Comparison of ENCODE assay signal across 16 cellular contexts in genomic region chr13:45316210-45316799, GRCh38. TPM values are rescaled to one million over a fixed set of nuclear protein-coding genes. Genes with fewer than 3 reads are reported as not detected.
DNase-seq lines count a peak whose midpoint lies in the region; ATAC-seq and TF ChIP-seq lines count a peak whose summit lies in the region.
"Had no signal": no experiment of that assay in that cellular context is flagged by ENCODE, and none has a peak within 500 bp of the region (broad histone marks: within the 10 kb centered on the region; RNA-seq: fewer than 3 reads in every experiment).

No MANE protein-coding gene starts in this region.

- 84% methylated on average over 2 of the region's 7 CpGs for WGBS in mesenchymal stem cell

- H3K27ac Mint-ChIP-seq in effector memory CD8-positive, alpha-beta T cell: no peak overlapping the region
- H3K27ac Mint-ChIP-seq: CD4-positive, alpha-beta T cell had no signal

- H3K9me3 ChIP-seq in AG04450 (ENCODE audit: control insufficient read depth, insufficient read depth, low read length) (no peaks in the 10 kb centered on the region), endocrine pancreas (ENCODE audit: control insufficient read depth, low read length) (no peaks in the 10 kb centered on the region), mesenchymal stem cell (ENCODE audit: control insufficient read depth, low read length) (no peaks in the 10 kb centered on the region)

- no peak overlapping the region for H3K4ac ChIP-seq in mesenchymal stem cell (ENCODE audit: low read depth in 1 of 2, low read length in 2 of 2)

- H2BK15ac ChIP-seq in mesenchymal stem cell (ENCODE audit: low read depth, poor library complexity, severe bottlenecking): no peak overlapping the region

- CTCF ChIA-PET in AG04450 (lab: Charles Lee): interaction anchor here (0.7 to 0.9 kb wide), 2 partner anchors 35 to 250 kb away, joined by 3 read pairs; no protein-coding TSS in a partner anchor

- H3K4me3 ChIP-seq in AG04450 (ENCODE audit: low read depth, low read length): no peak overlapping the region
- peak overlapping the region; percentile 36 for H3K4me3 ChIP-seq in endocrine pancreas (ENCODE audit: control insufficient read depth, insufficient read depth, low read length)
- no peak overlapping the region for H3K4me3 ChIP-seq in mesenchymal stem cell (ENCODE audit: insufficient read depth in 1 of 2, low read depth in 1 of 2, low read length in 2 of 2)

- no peak overlapping the region for H3K18ac ChIP-seq in mesenchymal stem cell (ENCODE audit: low read depth in 1 of 2, low read length in 2 of 2)

- H3K4me2 ChIP-seq in mesenchymal stem cell (ENCODE audit: low read length, poor library complexity, severe bottlenecking): peak overlapping the region; percentile 64

- H3K9ac ChIP-seq in endocrine pancreas (ENCODE audit: control insufficient read depth, insufficient read depth, low read length): no peak overlapping the region
- H3K9ac ChIP-seq in mesenchymal stem cell (ENCODE audit: low read length): no peak overlapping the region
- H3K9ac ChIP-seq: parathyroid adenoma had no signal

- H3K27ac ChIP-seq in AG04450 (ENCODE audit: low read depth, low read length) (peak overlapping the region; percentile 31), mesenchymal stem cell (ENCODE audit: low read length, poor library complexity, severe bottlenecking) (peak overlapping the region; percentile 88)
- H3K27ac ChIP-seq: parathyroid adenoma had no signal

- H3K27me3 Mint-ChIP-seq in effector memory CD8-positive, alpha-beta T cell: peaks cover 0 to 2% of the 10 kb centered on the region in 2 donors
- H3K27me3 Mint-ChIP-seq: CD4-positive, alpha-beta T cell had no signal

- peaks cover 5% of the 10 kb centered on the region for H3K36me3 Mint-ChIP-seq in effector memory CD8-positive, alpha-beta T cell (ENCODE audit: insufficient read depth)

- H4K91ac ChIP-seq in mesenchymal stem cell (ENCODE audit: low read length): no peak overlapping the region

- no peak overlapping the region for H2BK120ac ChIP-seq in mesenchymal stem cell (ENCODE audit: low read depth, low read length)

- no peak overlapping the region for H3K4me3 Mint-ChIP-seq in effector memory CD8-positive, alpha-beta T cell
- H3K4me3 Mint-ChIP-seq: CD4-positive, alpha-beta T cell had no signal

- no peak overlapping the region for H3K23ac ChIP-seq in mesenchymal stem cell (ENCODE audit: low read length in 2 of 2)

- no peak overlapping the region for H2AFZ ChIP-seq in mesenchymal stem cell (ENCODE audit: low read depth, low read length)
- H2AFZ ChIP-seq: parathyroid adenoma had no signal

- H3K4me1 Mint-ChIP-seq in effector memory CD8-positive, alpha-beta T cell (ENCODE audit: low read depth in 2 of 2): peaks cover 2 to 4% of the 10 kb centered on the region in 2 donors

- no peak overlapping the region for H3K14ac ChIP-seq in mesenchymal stem cell (ENCODE audit: low read length in 2 of 2)

- ATAC-seq in HG02678 (IDR thresholded peaks at IDR 0.05; ENCODE audit: unreplicated experiment) (peak; percentile 43), GM21576 (IDR thresholded peaks at IDR 0.05; ENCODE audit: unreplicated experiment) (no peak)
- no peak for ATAC-seq in effector memory CD8-positive, alpha-beta T cell (replicated peaks)

- peak overlapping the region; percentile 57 for H2BK5ac ChIP-seq in mesenchymal stem cell (ENCODE audit: low read depth, low read length, poor library complexity, severe bottlenecking)

- H3K36me3 ChIP-seq in endocrine pancreas (ENCODE audit: control insufficient read depth, insufficient read depth, low read length): no peaks in the 10 kb centered on the region
- no peaks in the 10 kb centered on the region for H3K36me3 ChIP-seq in mesenchymal stem cell (ENCODE audit: control insufficient read depth in 1 of 2, insufficient read depth in 2 of 2, low read depth in 1 of 2, low read length in 2 of 2)

- H2BK12ac ChIP-seq in mesenchymal stem cell (ENCODE audit: low read length in 2 of 2): no peak overlapping the region

- DNase-seq in AG04450 (ENCODE audit: low read depth, low spot score) (no peak), mesenchymal stem cell (no peak), retina (no peak), AG20443 (ENCODE audit: low spot score) (no peak)
- no peak for DNase-seq in effector memory CD8-positive, alpha-beta T cell
- DNase-seq: activated CD4-positive, alpha-beta T cell treated with anti-CD3 and anti-CD28 coated beads, Interleukin-2, amount 50 U/mL, for 4 hours; amniotic stem cell; CD4-positive, alpha-beta T cell; head of caudate nucleus; mammary epithelial cell; NCI-H524 treated with DMSO at 0.1 percent for 48 hours; stimulated activated CD4-positive, alpha-beta T cell treated with anti-CD3 and anti-CD28 coated beads, Interleukin-4, amount 100 ng/mL, for 24 hours had no signal

- no peaks in the 10 kb centered on the region for H3K79me1 ChIP-seq in mesenchymal stem cell (replicated peaks; ENCODE audit: low read length, poor library complexity, severe bottlenecking)

- H3K4me1 ChIP-seq in endocrine pancreas (ENCODE audit: control insufficient read depth, insufficient read depth, low read length) (no peaks in the 10 kb centered on the region), mesenchymal stem cell (ENCODE audit: control insufficient read depth, insufficient read depth, low read depth, low read length) (peaks cover 16% of the 10 kb centered on the region)
- H3K4me1 ChIP-seq: parathyroid adenoma had no signal

- H3K9me3 Mint-ChIP-seq in effector memory CD8-positive, alpha-beta T cell: no peaks in the 10 kb centered on the region
- H3K9me3 Mint-ChIP-seq: CD4-positive, alpha-beta T cell had no signal

- no peak overlapping the region for H2AK5ac ChIP-seq in mesenchymal stem cell (ENCODE audit: low read length, severe bottlenecking)

- H3K27me3 ChIP-seq in AG04450 (ENCODE audit: control insufficient read depth, insufficient read depth, low read length) (no peaks in the 10 kb centered on the region), endocrine pancreas (ENCODE audit: control insufficient read depth, insufficient read depth, low read length) (no peaks in the 10 kb centered on the region), mesenchymal stem cell (ENCODE audit: control insufficient read depth in 1 of 2, insufficient read depth in 1 of 2, low read length in 2 of 2) (no peaks in the 10 kb centered on the region)

- H4K8ac ChIP-seq in mesenchymal stem cell (ENCODE audit: low read length): peak overlapping the region; percentile 7

- POLR2A ChIA-PET in AG04450 (lab: Yijun Ruan, JAX): interaction anchor here (0.6 to 1.4 kb wide), 2 partner anchors 12 to 13 kb away, joined by 3 to 4 read pairs; no protein-coding TSS in a partner anchor

- no peak for TF ChIP-seq CTCF in AG04450 (IDR thresholded peaks at IDR 0.05; ENCODE audit: low read depth, low read length)

RNA-seq across cellular contexts. Expression of gene TPT1, which starts 24.7 kb away (rescaled TPM):
- polyA plus RNA-seq in AG04450 (2011; rRNA removed): 6,434 and 7,581 TPM in 2 replicates
- 1,741 and 1,851 TPM in 2 replicates for polyA minus RNA-seq in AG04450 (2011; rRNA and poly(A)+ RNA removed)
- 4,121 TPM for polyA plus RNA-seq in mesenchymal stem cell (2013, experiment 1 of 2)
- 4,163 TPM for polyA plus RNA-seq in mesenchymal stem cell (2013, experiment 2 of 2)
